Comparison of ENCODE assay signal across 8 cellular contexts in the genomic region with DNA sequence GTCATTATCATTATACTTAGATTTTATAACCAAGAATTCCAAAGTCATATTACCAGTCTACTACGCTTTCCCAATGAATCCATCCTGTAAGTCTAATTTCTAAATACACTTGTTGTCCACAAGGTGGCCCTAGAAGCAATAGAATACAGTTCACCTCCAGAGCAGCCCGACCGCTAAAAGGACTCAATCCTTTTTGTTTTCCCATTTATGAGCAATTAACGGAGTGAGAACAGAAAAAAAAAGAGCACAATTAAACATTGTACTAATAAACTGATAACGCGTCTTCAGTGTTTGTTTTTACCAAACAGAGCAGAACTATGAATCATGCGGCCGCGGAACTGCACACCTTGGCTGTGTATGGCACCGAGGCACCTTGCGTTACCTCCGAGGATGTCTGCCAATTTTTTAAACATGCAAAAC.
A peak's percentile ranks its signal among the peaks of the same experiment; 100 is the strongest.
DNase-seq lines count a peak whose midpoint lies in the region; ATAC-seq and TF ChIP-seq lines count a peak whose summit lies in the region.

No MANE protein-coding gene starts in this region.

- H3K27ac ChIP-seq in KMS-11 (no peak overlapping the region), left lung (no peak overlapping the region)

- peaks cover 0 to 2% of the 10 kb centered on the region in 2 donors for H3K9me3 ChIP-seq in left lung

- peak; percentile 28 for DNase-seq in activated naive CD4-positive, alpha-beta T cell treated with anti-CD3 and anti-CD28 coated beads for 36 hours
- DNase-seq in activated naive CD4-positive, alpha-beta T cell (lab: John Stamatoyannopoulos, UW): no peak
- DNase-seq in RPMI7951 (ENCODE audit: low read depth) (peak; percentile 60), dermis microvascular lymphatic vessel endothelial cell (ENCODE audit: low read depth in 2 of 2) (peak; percentile 75 to 81), left lung (peak in 1 of 2 donors; percentile 41), stromal cell of bone marrow (ENCODE audit: low read depth) (peak; percentile 73)

- H3K9ac ChIP-seq in KMS-11: no peak overlapping the region

- no peak overlapping the region for H2AFZ ChIP-seq in KMS-11 (ENCODE audit: low read depth)

- peaks cover 10% of the 10 kb centered on the region for H3K4me1 Mint-ChIP-seq in activated naive CD4-positive, alpha-beta T cell treated with anti-CD3 and anti-CD28 coated beads for 36 hours (ENCODE audit: low read depth)

- H3K79me2 ChIP-seq in KMS-11 (ENCODE audit: insufficient read depth, low read depth): no peaks in the 10 kb centered on the region

- H3K27me3 ChIP-seq in KMS-11 (ENCODE audit: insufficient read depth, low read depth) (no peaks in the 10 kb centered on the region), left lung (peaks cover 0 to 21% of the 10 kb centered on the region in 2 donors)

- no peak overlapping the region for H3K27ac Mint-ChIP-seq in activated naive CD4-positive, alpha-beta T cell treated with anti-CD3 and anti-CD28 coated beads for 36 hours

- peak overlapping the region; percentile 62 for H3K4me3 Mint-ChIP-seq in activated naive CD4-positive, alpha-beta T cell treated with anti-CD3 and anti-CD28 coated beads for 36 hours

- H3K9me3 Mint-ChIP-seq in activated naive CD4-positive, alpha-beta T cell treated with anti-CD3 and anti-CD28 coated beads for 36 hours: no peaks in the 10 kb centered on the region

- no peaks in the 10 kb centered on the region for H4K20me1 ChIP-seq in KMS-11 (ENCODE audit: insufficient read depth)

- H3K4me1 ChIP-seq in KMS-11 (ENCODE audit: low read depth, poor library complexity, severe bottlenecking) (no peaks in the 10 kb centered on the region), left lung (peaks cover 0 to 11% of the 10 kb centered on the region in 2 donors)

- peak; percentile 68 for TF ChIP-seq CTCF in KMS-11 (conservative IDR thresholded peaks at IDR 0.05; ENCODE audit: low read depth, low read length)
- TF ChIP-seq CTCF in left lung (IDR thresholded peaks at IDR 0.05): peak; percentile 56 to 59

- H3K36me3 ChIP-seq in KMS-11 (ENCODE audit: insufficient read depth) (no peaks in the 10 kb centered on the region), left lung (no peaks in the 10 kb centered on the region)

- ATAC-seq in left lung: peak; percentile 95
- no peak for ATAC-seq in GM21528 (IDR thresholded peaks at IDR 0.05; ENCODE audit: low FRiP score, unreplicated experiment)

- peaks cover 43% of the 10 kb centered on the region for H3K27me3 Mint-ChIP-seq in activated naive CD4-positive, alpha-beta T cell treated with anti-CD3 and anti-CD28 coated beads for 36 hours (ENCODE audit: low read depth)

- intact Hi-C loops in activated naive CD4-positive, alpha-beta T cell treated with anti-CD3 and anti-CD28 coated beads for 36 hours (cut with micrococcal nuclease): loop anchor here (1.0 to 5.0 kb wide), 4 partner anchors 305 to 476 kb away; a partner anchor contains a TSS
- intact Hi-C loops in left lung (cut with DNase I): loop anchor here in 1 of 2 donors (5.0 kb wide), 1 partner anchor 320 kb away; no protein-coding TSS in a partner anchor

- H3K4me2 ChIP-seq in KMS-11: no peak overlapping the region

- H3K4me3 ChIP-seq in KMS-11 (IDR thresholded peaks at IDR 0.05; ENCODE audit: insufficient read depth, low read depth, low read length) (no peak overlapping the region), left lung (peak overlapping the region; percentile 9 to 11)

- H3K36me3 Mint-ChIP-seq in activated naive CD4-positive, alpha-beta T cell treated with anti-CD3 and anti-CD28 coated beads for 36 hours (ENCODE audit: low read depth): no peaks in the 10 kb centered on the region

- CTCF ChIA-PET in activated naive CD4-positive, alpha-beta T cell treated with anti-CD3 and anti-CD28 coated beads for 36 hours (lab: Charles Lee): interaction anchor here (0.7 to 3.6 kb wide), 7 partner anchors 9 to 343 kb away, joined by 3 to 35 read pairs (median 4); no protein-coding TSS in a partner anchor

Comparison
In these comparisons a context has a peak if more than half of its experiments do, and no peak if none do; other contexts are left out.
1. DNase-seq: peak in activated naive CD4-positive, alpha-beta T cell treated with anti-CD3 and anti-CD28 coated beads for 36 hours (single experiment), RPMI7951 (single experiment), dermis microvascular lymphatic vessel endothelial cell (2 of 2) and stromal cell of bone marrow (single experiment); none in activated naive CD4-positive, alpha-beta T cell (0 of 4).